In genomic region chrX:151680805-151681204, GRCh38 we compare ENCODE assay signal across 9 cellular contexts. TPM values are rescaled to one million over a fixed set of nuclear protein-coding genes. Genes with fewer than 3 reads are reported as not detected.
A peak's percentile ranks its signal among the peaks of the same experiment; 100 is the strongest.
DNase-seq lines count a peak whose midpoint lies in the region; ATAC-seq, FAIRE-seq and TF ChIP-seq lines count a peak whose summit lies in the region.
"Had no signal": no experiment of that assay in that cellular context is flagged by ENCODE, and none has a peak within 500 bp of the region (broad histone marks: within the 10 kb centered on the region; RNA-seq: fewer than 3 reads in every experiment).

No MANE protein-coding gene starts in this region.

- FAIRE-seq in pancreas (lab: Jason Lieb, UNC) = no peak

- intact Hi-C loops in pancreas (cut with DNase I) (no loop called here), tibial artery (cut with DNase I; ENCODE audit: low total_unique reads) (no loop called here)

- H3K9me3 ChIP-seq in HEK293 (ENCODE audit: control insufficient read depth, insufficient read depth, low read depth, low read length) (no peaks in the 10 kb centered on the region), pancreas (no peaks in the 10 kb centered on the region), tibial artery (no peaks in the 10 kb centered on the region)

- peaks cover 2% of the 10 kb centered on the region for H3K27me3 Mint-ChIP-seq in activated CD8-positive, alpha-beta T cell treated with anti-CD3 and anti-CD28 coated beads, Interleukin-2, amount 10 ng/mL, durations not matched to agents 7 days and 5 days (ENCODE audit: low read depth)

- peaks cover 0 to 21% (median 5%) of the 10 kb centered on the region in 4 donors for H3K27me3 ChIP-seq in pancreas
- no peaks in the 10 kb centered on the region for H3K27me3 ChIP-seq in tibial artery

- H3K36me3 ChIP-seq in HEK293 (ENCODE audit: control insufficient read depth in 2 of 2, insufficient read depth in 1 of 2, low read length in 2 of 2) = no peaks in the 10 kb centered on the region
- H3K36me3 ChIP-seq in pancreas = no peaks in the 10 kb centered on the region
- H3K36me3 ChIP-seq in tibial artery = no peaks in the 10 kb centered on the region

- WGBS in pancreas, 2 donors = 28 to 32% methylated on average over 4 of the region's 4 CpGs

- DNase-seq in NCI-H2227 (lab: John Stamatoyannopoulos, UW; ENCODE audit: unreplicated experiment) (peak; percentile 52), NCI-H2227 treated with DMSO at 0.1 percent for 48 hours (lab: John Stamatoyannopoulos, UW) (no peak), NCI-H2107 (lab: John Stamatoyannopoulos, UW) (peak; percentile 20), epithelial cell of proximal tubule (ENCODE audit: low read depth) (no peak), pancreas (peak in 4 of 6 donors; percentile 29 to 79 (median 72)), tibial artery (no peak)
- DNase-seq in activated CD8-positive, alpha-beta T cell treated with anti-CD3 and anti-CD28 coated beads, Interleukin-2, amount 10 ng/mL, durations not matched to agents 7 days and 5 days = peak; percentile 62

- no peak overlapping the region for H3K4me3 ChIP-seq in HEK293 (ENCODE audit: low read depth, low read length)
- no peak overlapping the region for H3K4me3 ChIP-seq in epithelial cell of proximal tubule (ENCODE audit: low read depth, low read length)
- no peak overlapping the region for H3K4me3 ChIP-seq in pancreas
- H3K4me3 ChIP-seq in tibial artery = no peak overlapping the region

- H3K36me3 Mint-ChIP-seq in activated CD8-positive, alpha-beta T cell treated with anti-CD3 and anti-CD28 coated beads, Interleukin-2, amount 10 ng/mL, durations not matched to agents 7 days and 5 days (ENCODE audit: low read depth) = no peaks in the 10 kb centered on the region

- peak; percentile 80 for TF ChIP-seq CTCF in HEK293 (tag by site-specific recombination; IDR thresholded peaks at IDR 0.05)
- peak; percentile 50 for TF ChIP-seq CTCF in epithelial cell of proximal tubule (conservative IDR thresholded peaks at IDR 0.05; ENCODE audit: low read depth, low read length)
- TF ChIP-seq CTCF in pancreas (IDR thresholded peaks at IDR 0.05) = peak; percentile 35 to 59 (median 55)
- no peak for TF ChIP-seq CTCF in tibial artery (IDR thresholded peaks at IDR 0.05)

- no peak overlapping the region for H3K27ac Mint-ChIP-seq in activated CD8-positive, alpha-beta T cell treated with anti-CD3 and anti-CD28 coated beads, Interleukin-2, amount 10 ng/mL, durations not matched to agents 7 days and 5 days

- H3K4me1 Mint-ChIP-seq in activated CD8-positive, alpha-beta T cell treated with anti-CD3 and anti-CD28 coated beads, Interleukin-2, amount 10 ng/mL, durations not matched to agents 7 days and 5 days (ENCODE audit: low read depth) = peaks cover 8% of the 10 kb centered on the region

- CTCF ChIA-PET in HEK293 (lab: Yijun Ruan, JAX) = interaction anchor here (0.6 to 5.8 kb wide), 13 partner anchors 9 to 1594 kb away, joined by 3 to 48 read pairs (median 4); partner anchors contain the start of gene PRRG3
- CTCF ChIA-PET in activated CD8-positive, alpha-beta T cell treated with anti-CD3 and anti-CD28 coated beads, Interleukin-2, amount 10 ng/mL, durations not matched to agents 7 days and 5 days (lab: Charles Lee) = interaction anchor here (0.9 to 2.3 kb wide), 2 partner anchors 527 to 530 kb away, joined by 3 to 14 read pairs; no protein-coding TSS in a partner anchor

- H3K27ac ChIP-seq in HEK293 (ENCODE audit: extremely low read depth, low read depth, low read length) (no peak overlapping the region), pancreas (no peak overlapping the region), tibial artery (no peak overlapping the region)

- no peak overlapping the region for H3K4me3 Mint-ChIP-seq in activated CD8-positive, alpha-beta T cell treated with anti-CD3 and anti-CD28 coated beads, Interleukin-2, amount 10 ng/mL, durations not matched to agents 7 days and 5 days

- ATAC-seq in activated CD8-positive, alpha-beta T cell treated with anti-CD3 and anti-CD28 coated beads, Interleukin-2, amount 10 ng/mL, durations not matched to agents 7 days and 5 days = no peak
- peak; percentile 68 to 86 (median 82) for ATAC-seq in pancreas

- H3K4me1 ChIP-seq in HEK293 (ENCODE audit: control insufficient read depth, insufficient read depth, low read length) (no peaks in the 10 kb centered on the region), pancreas (no peaks in the 10 kb centered on the region), tibial artery (no peaks in the 10 kb centered on the region)

- POLR2A ChIA-PET in HEK293 (lab: Yijun Ruan, JAX) = no interaction called here
- POLR2A ChIA-PET in activated CD8-positive, alpha-beta T cell treated with anti-CD3 and anti-CD28 coated beads, Interleukin-2, amount 10 ng/mL, durations not matched to agents 7 days and 5 days (lab: Charles Lee) = no interaction called here

- H3K9me3 Mint-ChIP-seq in activated CD8-positive, alpha-beta T cell treated with anti-CD3 and anti-CD28 coated beads, Interleukin-2, amount 10 ng/mL, durations not matched to agents 7 days and 5 days (ENCODE audit: insufficient read depth) = no peaks in the 10 kb centered on the region

TF ChIP-seq in HEK293, 187 proteins besides CTCF, POLR2A, EP300 and RAD21:
- TF ChIP-seq ZNF266 (tag by site-specific recombination; IDR thresholded peaks at IDR 0.05; ENCODE audit: low read depth) (no peak), KLF9 (tag by site-specific recombination; IDR thresholded peaks at IDR 0.05; ENCODE audit: low read depth) (peak; percentile 56), ZNF624 (tag by site-specific recombination; IDR thresholded peaks at IDR 0.05) (no peak), ZNF354C (tag by site-specific recombination; IDR thresholded peaks at IDR 0.05; ENCODE audit: borderline replicate concordance, low read depth) (no peak), ZNF350 (tag by site-specific recombination; IDR thresholded peaks at IDR 0.05) (no peak), ZNF654 (tag by site-specific recombination; IDR thresholded peaks at IDR 0.05; ENCODE audit: low read depth) (peak; percentile 71), KLF7 (tag by site-specific recombination; IDR thresholded peaks at IDR 0.05; ENCODE audit: borderline replicate concordance) (peak; percentile 64; the same call in 1 of the 2 replicates), ZNF366 (tag by site-specific recombination; conservative IDR thresholded peaks at IDR 0.05) (no peak), ZNF600 (tag by site-specific recombination; IDR thresholded peaks at IDR 0.05) (no peak), ZNF140 (tag by site-specific recombination; IDR thresholded peaks at IDR 0.05) (no peak), KLF1 (tag by site-specific recombination; IDR thresholded peaks at IDR 0.05) (peak; percentile 45), ZNF248 (tag by site-specific recombination; IDR thresholded peaks at IDR 0.05) (no peak)

RNA-seq across cellular contexts. Expression of gene PRRG3, which starts 14.5 kb away (rescaled TPM):
- not detected for total RNA-seq in activated CD8-positive, alpha-beta T cell treated with anti-CD3 and anti-CD28 coated beads, Interleukin-2, amount 10 ng/mL, durations not matched to agents 7 days and 5 days
- total RNA-seq in epithelial cell of proximal tubule (not detected in 2 replicates), pancreas (under 1 TPM in 4 of 6 donors, not detected in 2; 0.03 to 0.41 (median 0.21) TPM)
- polyA plus RNA-seq in pancreas = under 1 TPM; 0.02 to 0.08 TPM
- total RNA-seq: mononuclear cell had no signal

RNA-seq across cellular contexts. Expression of gene FATE1, which starts 35.0 kb away (rescaled TPM):
- not detected for total RNA-seq in activated CD8-positive, alpha-beta T cell treated with anti-CD3 and anti-CD28 coated beads, Interleukin-2, amount 10 ng/mL, durations not matched to agents 7 days and 5 days
- not detected in 2 replicates for total RNA-seq in epithelial cell of proximal tubule
- not detected for total RNA-seq in pancreas
- polyA plus RNA-seq in pancreas = under 1 TPM in 1 of 2 donors, not detected in 1; 0.07 TPM
- total RNA-seq: mononuclear cell had no signal

RNA-seq across cellular contexts. Expression of gene CNGA2, which starts 53.7 kb away (rescaled TPM):
- total RNA-seq in activated CD8-positive, alpha-beta T cell treated with anti-CD3 and anti-CD28 coated beads, Interleukin-2, amount 10 ng/mL, durations not matched to agents 7 days and 5 days = not detected
- total RNA-seq in epithelial cell of proximal tubule (not detected in 2 replicates), pancreas (not detected)
- not detected for polyA plus RNA-seq in pancreas
- total RNA-seq: mononuclear cell had no signal

Comparison
In these comparisons a context has a peak if more than half of its experiments do, and no peak if none do; other contexts are left out.
1. DNase-seq: peak in NCI-H2227 (single experiment), NCI-H2107 (single experiment), activated CD8-positive, alpha-beta T cell treated with anti-CD3 and anti-CD28 coated beads, Interleukin-2, amount 10 ng/mL, durations not matched to agents 7 days and 5 days (single experiment) and pancreas (4 of 6); none in NCI-H2227 treated with DMSO at 0.1 percent for 48 hours (single experiment), epithelial cell of proximal tubule (single experiment) and tibial artery (0 of 2).
2. CTCF ChIP-seq: peak in HEK293 (single experiment), epithelial cell of proximal tubule (single experiment) and pancreas (4 of 4); none in tibial artery (0 of 2).